ENCODE assay signal across 1 cellular context in the genomic region with DNA sequence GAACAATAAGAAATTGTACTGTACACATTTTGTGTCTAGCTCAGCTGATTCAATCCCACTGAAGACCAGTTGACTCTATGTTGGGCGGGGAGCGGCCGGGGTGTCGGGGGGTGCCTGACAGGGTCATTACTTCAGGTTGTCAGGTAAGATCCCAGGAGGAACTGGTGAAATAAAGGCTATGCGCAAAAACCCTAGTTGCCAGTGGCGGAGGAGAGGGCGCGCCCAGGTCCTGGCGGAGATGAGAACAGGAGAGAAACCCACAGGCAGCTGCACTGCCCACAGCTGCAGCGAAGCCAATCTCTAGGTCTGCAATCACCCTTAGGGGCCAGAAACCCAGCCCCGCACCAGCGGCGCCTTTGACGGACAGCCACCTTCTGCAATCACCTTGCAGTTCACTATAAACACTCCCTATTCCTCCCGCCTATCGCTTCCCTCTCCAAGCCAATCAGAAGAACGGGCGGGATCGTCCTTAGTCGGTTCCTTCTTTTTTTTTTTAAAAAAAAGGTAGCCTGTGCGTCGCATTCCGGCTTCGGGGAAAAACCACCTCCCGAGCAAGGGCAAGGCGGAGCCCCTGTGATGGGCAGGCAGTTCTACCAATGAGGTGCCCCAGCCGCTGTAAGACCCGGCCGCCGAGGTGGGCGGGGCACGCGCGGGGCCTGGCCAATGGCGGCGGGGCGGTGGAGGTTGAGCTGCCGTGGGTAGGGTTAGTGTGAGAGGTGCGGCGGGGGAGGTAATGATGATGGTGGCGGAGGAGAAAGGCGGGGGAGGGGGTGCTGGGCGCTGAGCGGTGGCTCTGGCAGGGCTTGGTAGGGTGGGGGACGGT.
TF ChIP-seq lines count a peak whose summit lies in the region.

A gene (plus strand): TSS at position 707 of the 823 bp plus-strand sequence. CDS start 1,479 bp downstream, outside the sequence.

TF ChIP-seq in HepG2, 621 proteins besides CTCF, POLR2A, EP300 and RAD21 (continued from another document):
- TF ChIP-seq, protein P1, sequence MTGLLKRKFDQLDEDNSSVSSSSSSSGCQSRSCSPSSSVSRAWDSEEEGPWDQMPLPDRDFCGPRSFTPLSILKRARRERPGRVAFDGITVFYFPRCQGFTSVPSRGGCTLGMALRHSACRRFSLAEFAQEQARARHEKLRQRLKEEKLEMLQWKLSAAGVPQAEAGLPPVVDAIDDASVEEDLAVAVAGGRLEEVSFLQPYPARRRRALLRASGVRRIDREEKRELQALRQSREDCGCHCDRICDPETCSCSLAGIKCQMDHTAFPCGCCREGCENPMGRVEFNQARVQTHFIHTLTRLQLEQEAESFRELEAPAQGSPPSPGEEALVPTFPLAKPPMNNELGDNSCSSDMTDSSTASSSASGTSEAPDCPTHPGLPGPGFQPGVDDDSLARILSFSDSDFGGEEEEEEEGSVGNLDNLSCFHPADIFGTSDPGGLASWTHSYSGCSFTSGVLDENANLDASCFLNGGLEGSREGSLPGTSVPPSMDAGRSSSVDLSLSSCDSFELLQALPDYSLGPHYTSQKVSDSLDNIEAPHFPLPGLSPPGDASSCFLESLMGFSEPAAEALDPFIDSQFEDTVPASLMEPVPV (CRISPR knock-in tag; IDR thresholded peaks at IDR 0.05): peak; percentile 74; the same call in 1 of the 2 replicates
- TF ChIP-seq, protein P2, sequence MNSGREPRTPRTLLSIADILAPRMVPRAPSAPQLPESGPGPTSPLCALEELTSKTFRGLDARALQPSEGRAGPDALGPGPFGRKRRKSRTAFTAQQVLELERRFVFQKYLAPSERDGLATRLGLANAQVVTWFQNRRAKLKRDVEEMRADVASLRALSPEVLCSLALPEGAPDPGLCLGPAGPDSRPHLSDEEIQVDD (CRISPR knock-in tag; IDR thresholded peaks at IDR 0.05; ENCODE audit: borderline replicate concordance): no peak
- TF ChIP-seq NR1H2 (CRISPR knock-in tag; IDR thresholded peaks at IDR 0.05; ENCODE audit: borderline replicate concordance, low read depth): no peak
- TF ChIP-seq, protein P3, sequence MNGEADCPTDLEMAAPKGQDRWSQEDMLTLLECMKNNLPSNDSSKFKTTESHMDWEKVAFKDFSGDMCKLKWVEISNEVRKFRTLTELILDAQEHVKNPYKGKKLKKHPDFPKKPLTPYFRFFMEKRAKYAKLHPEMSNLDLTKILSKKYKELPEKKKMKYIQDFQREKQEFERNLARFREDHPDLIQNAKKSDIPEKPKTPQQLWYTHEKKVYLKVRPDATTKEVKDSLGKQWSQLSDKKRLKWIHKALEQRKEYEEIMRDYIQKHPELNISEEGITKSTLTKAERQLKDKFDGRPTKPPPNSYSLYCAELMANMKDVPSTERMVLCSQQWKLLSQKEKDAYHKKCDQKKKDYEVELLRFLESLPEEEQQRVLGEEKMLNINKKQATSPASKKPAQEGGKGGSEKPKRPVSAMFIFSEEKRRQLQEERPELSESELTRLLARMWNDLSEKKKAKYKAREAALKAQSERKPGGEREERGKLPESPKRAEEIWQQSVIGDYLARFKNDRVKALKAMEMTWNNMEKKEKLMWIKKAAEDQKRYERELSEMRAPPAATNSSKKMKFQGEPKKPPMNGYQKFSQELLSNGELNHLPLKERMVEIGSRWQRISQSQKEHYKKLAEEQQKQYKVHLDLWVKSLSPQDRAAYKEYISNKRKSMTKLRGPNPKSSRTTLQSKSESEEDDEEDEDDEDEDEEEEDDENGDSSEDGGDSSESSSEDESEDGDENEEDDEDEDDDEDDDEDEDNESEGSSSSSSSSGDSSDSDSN (CRISPR knock-in tag; IDR thresholded peaks at IDR 0.05): no peak
- TF ChIP-seq, protein P4, sequence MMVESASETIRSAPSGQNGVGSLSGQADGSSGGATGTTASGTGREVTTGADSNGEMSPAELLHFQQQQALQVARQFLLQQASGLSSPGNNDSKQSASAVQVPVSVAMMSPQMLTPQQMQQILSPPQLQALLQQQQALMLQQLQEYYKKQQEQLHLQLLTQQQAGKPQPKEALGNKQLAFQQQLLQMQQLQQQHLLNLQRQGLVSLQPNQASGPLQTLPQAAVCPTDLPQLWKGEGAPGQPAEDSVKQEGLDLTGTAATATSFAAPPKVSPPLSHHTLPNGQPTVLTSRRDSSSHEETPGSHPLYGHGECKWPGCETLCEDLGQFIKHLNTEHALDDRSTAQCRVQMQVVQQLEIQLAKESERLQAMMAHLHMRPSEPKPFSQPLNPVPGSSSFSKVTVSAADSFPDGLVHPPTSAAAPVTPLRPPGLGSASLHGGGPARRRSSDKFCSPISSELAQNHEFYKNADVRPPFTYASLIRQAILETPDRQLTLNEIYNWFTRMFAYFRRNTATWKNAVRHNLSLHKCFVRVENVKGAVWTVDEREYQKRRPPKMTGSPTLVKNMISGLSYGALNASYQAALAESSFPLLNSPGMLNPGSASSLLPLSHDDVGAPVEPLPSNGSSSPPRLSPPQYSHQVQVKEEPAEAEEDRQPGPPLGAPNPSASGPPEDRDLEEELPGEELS (CRISPR knock-in tag; IDR thresholded peaks at IDR 0.05): 0 out of 2 replicates have a peak, but pooled peaks have one; percentile 14
- TF ChIP-seq CBX1 (IDR thresholded peaks at IDR 0.05; ENCODE audit: low read depth): peak; percentile 66
- TF ChIP-seq REPIN1 (CRISPR knock-in tag; IDR thresholded peaks at IDR 0.05; ENCODE audit: borderline replicate concordance, low read depth): peak; percentile 29; the same call in 1 of the 2 replicates
- TF ChIP-seq, protein P5, sequence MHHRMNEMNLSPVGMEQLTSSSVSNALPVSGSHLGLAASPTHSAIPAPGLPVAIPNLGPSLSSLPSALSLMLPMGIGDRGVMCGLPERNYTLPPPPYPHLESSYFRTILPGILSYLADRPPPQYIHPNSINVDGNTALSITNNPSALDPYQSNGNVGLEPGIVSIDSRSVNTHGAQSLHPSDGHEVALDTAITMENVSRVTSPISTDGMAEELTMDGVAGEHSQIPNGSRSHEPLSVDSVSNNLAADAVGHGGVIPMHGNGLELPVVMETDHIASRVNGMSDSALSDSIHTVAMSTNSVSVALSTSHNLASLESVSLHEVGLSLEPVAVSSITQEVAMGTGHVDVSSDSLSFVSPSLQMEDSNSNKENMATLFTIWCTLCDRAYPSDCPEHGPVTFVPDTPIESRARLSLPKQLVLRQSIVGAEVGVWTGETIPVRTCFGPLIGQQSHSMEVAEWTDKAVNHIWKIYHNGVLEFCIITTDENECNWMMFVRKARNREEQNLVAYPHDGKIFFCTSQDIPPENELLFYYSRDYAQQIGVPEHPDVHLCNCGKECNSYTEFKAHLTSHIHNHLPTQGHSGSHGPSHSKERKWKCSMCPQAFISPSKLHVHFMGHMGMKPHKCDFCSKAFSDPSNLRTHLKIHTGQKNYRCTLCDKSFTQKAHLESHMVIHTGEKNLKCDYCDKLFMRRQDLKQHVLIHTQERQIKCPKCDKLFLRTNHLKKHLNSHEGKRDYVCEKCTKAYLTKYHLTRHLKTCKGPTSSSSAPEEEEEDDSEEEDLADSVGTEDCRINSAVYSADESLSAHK (CRISPR knock-in tag; IDR thresholded peaks at IDR 0.05; ENCODE audit: borderline replicate concordance): peak; percentile 45; the same call in 1 of the 2 replicates
- TF ChIP-seq SMYD3 (CRISPR knock-in tag; IDR thresholded peaks at IDR 0.05): no peak; the same call in 1 of the 2 replicates
- TF ChIP-seq, protein P6, sequence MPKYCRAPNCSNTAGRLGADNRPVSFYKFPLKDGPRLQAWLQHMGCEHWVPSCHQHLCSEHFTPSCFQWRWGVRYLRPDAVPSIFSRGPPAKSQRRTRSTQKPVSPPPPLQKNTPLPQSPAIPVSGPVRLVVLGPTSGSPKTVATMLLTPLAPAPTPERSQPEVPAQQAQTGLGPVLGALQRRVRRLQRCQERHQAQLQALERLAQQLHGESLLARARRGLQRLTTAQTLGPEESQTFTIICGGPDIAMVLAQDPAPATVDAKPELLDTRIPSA (CRISPR knock-in tag; IDR thresholded peaks at IDR 0.05; ENCODE audit: borderline replicate concordance): no peak
- TF ChIP-seq ZMAT3 (CRISPR knock-in tag; conservative IDR thresholded peaks at IDR 0.05): no peak
- no peak for TF ChIP-seq ZNF660 (CRISPR knock-in tag; IDR thresholded peaks at IDR 0.05; ENCODE audit: borderline replicate concordance, low read depth)
- TF ChIP-seq, protein P7, sequence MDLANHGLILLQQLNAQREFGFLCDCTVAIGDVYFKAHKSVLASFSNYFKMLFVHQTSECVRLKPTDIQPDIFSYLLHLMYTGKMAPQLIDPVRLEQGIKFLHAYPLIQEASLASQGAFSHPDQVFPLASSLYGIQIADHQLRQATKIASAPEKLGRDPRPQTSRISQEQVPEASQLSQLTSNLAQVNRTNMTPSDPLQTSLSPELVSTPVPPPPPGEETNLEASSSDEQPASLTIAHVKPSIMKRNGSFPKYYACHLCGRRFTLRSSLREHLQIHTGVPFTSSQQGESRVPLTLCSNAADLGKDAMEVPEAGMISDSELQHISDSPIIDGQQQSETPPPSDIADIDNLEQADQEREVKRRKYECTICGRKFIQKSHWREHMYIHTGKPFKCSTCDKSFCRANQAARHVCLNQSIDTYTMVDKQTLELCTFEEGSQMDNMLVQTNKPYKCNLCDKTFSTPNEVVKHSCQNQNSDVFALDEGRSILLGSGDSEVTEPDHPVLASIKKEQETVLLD (CRISPR knock-in tag; IDR thresholded peaks at IDR 0.05; ENCODE audit: low read depth): peak; percentile 43; the same call in 1 of the 2 replicates
- TF ChIP-seq ZNF557 (CRISPR knock-in tag; IDR thresholded peaks at IDR 0.05): 0 out of 2 replicates have a peak, but pooled peaks have one; percentile 43
- TF ChIP-seq ZNF556 (CRISPR knock-in tag; IDR thresholded peaks at IDR 0.05; ENCODE audit: borderline replicate concordance): peak; percentile 25; the same call in 1 of the 2 replicates
TF ChIP-seq in HepG2: peak in this region for 254.
